In the genomic region with DNA sequence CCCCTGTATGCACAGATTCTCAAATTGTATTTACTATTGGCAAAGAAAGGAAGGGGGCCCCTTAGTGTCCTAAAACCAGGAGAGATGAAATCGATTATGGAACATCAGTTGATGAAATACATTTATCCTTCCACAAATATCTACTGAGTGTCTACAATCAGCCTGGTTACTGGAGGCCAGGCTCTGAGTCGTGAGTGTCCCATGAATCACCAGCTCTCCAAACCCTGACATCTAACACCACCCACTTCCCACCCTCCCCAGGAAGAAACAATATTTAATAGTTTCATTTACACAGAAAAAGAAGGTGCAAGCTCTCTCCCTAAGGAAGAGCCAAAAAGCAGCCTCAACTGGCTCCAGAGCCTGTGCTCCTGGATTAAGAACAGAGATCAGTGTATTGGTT, we compare ENCODE assay signal across 19 cellular contexts. TPM values are rescaled to one million over a fixed set of nuclear protein-coding genes. Genes with fewer than 3 reads are reported as not detected.
A peak's percentile ranks its signal among the peaks of the same experiment; 100 is the strongest.
DNase-seq lines count a peak whose midpoint lies in the region; ATAC-seq and TF ChIP-seq lines count a peak whose summit lies in the region.
"Had no signal": no experiment of that assay in that cellular context is flagged by ENCODE, and none has a peak within 500 bp of the region (broad histone marks: within the 10 kb centered on the region; RNA-seq: fewer than 3 reads in every experiment).

No MANE protein-coding gene starts in this region.

- no peaks in the 10 kb centered on the region for H3K36me3 Mint-ChIP-seq in activated T-cell treated with anti-CD3 and anti-CD28 coated beads, Interleukin-2, amount 50 U/mL, for 72 hours (ENCODE audit: insufficient read depth in 2 of 2)
- no peaks in the 10 kb centered on the region for H3K36me3 Mint-ChIP-seq in activated T-cell treated with anti-CD3 and anti-CD28 coated beads, Interleukin-2, amount 50 U/mL, for 4 hours (ENCODE audit: insufficient read depth)
- H3K36me3 Mint-ChIP-seq: activated naive CD8-positive, alpha-beta T cell treated with anti-CD3 and anti-CD28 coated beads, Interleukin-2, amount 10 ng/mL, durations not matched to agents 7 days and 5 days; brain had no signal

- H3K27me3 ChIP-seq in mammary epithelial cell (ENCODE audit: insufficient read depth, low read length) (no peaks in the 10 kb centered on the region), osteoblast (ENCODE audit: insufficient read depth, low read length) (no peaks in the 10 kb centered on the region)

- H3K27ac ChIP-seq in mammary epithelial cell (ENCODE audit: insufficient read depth, low read depth, low read length) (peak overlapping the region; percentile 32), osteoblast (ENCODE audit: low read depth, low read length) (no peak overlapping the region)

- H2AFZ ChIP-seq in mammary epithelial cell (ENCODE audit: low read depth, low read length) (no peak overlapping the region), osteoblast (ENCODE audit: low read length) (no peak overlapping the region)

- H3K4me1 Mint-ChIP-seq in activated T-cell treated with anti-CD3 and anti-CD28 coated beads, Interleukin-2, amount 50 U/mL, for 72 hours (ENCODE audit: low read depth): peaks cover 17% of the 10 kb centered on the region
- peaks cover 25% of the 10 kb centered on the region for H3K4me1 Mint-ChIP-seq in activated T-cell treated with anti-CD3 and anti-CD28 coated beads, Interleukin-2, amount 50 U/mL, for 4 hours (ENCODE audit: low read depth)

- H3K79me2 ChIP-seq in mammary epithelial cell (ENCODE audit: insufficient read depth, low read length) (no peaks in the 10 kb centered on the region), osteoblast (ENCODE audit: insufficient read depth, low read length) (no peaks in the 10 kb centered on the region)

- no peak overlapping the region for H3K9ac ChIP-seq in mammary epithelial cell (ENCODE audit: insufficient read depth, low read length)

- dilution Hi-C loops in mammary epithelial cell (cut with HindIII; ENCODE audit: low sequenced_read_pairs): no loop called here

- H3K36me3 ChIP-seq in mammary epithelial cell (ENCODE audit: insufficient read depth, low read length): no peaks in the 10 kb centered on the region
- H3K36me3 ChIP-seq in osteoblast (ENCODE audit: insufficient read depth, low read length): no peaks in the 10 kb centered on the region
- H3K36me3 ChIP-seq: gastrocnemius medialis, left lung had no signal

- peak overlapping the region; percentile 28 for H3K27ac Mint-ChIP-seq in activated T-cell treated with anti-CD3 and anti-CD28 coated beads, Interleukin-2, amount 50 U/mL, for 72 hours
- H3K27ac Mint-ChIP-seq: activated naive CD8-positive, alpha-beta T cell treated with anti-CD3 and anti-CD28 coated beads, Interleukin-2, amount 10 ng/mL, durations not matched to agents 7 days and 5 days had no signal

- H3K4me2 ChIP-seq in mammary epithelial cell (ENCODE audit: insufficient read depth, low read depth, low read length): peak overlapping the region; percentile 31
- H3K4me2 ChIP-seq in osteoblast (ENCODE audit: insufficient read depth, low read length): no peak overlapping the region

- no peak for ATAC-seq in activated T-cell treated with anti-CD3 and anti-CD28 coated beads, Interleukin-2, amount 50 U/mL, for 72 hours (replicated peaks in 1 of 2)
- no peak for ATAC-seq in activated T-cell treated with anti-CD3 and anti-CD28 coated beads, Interleukin-2, amount 50 U/mL, for 4 hours
- ATAC-seq: gastrocnemius medialis, left lung had no signal

- CTCF ChIA-PET in mammary epithelial cell (lab: Charles Lee; ENCODE audit: low non-redundant PET): no interaction called here

- in situ Hi-C loops in GM13977 (cut with MboI; ENCODE audit: low pct_unique_long_range_greater_than_20kb, low sequenced_read_pairs, unreplicated experiment) (no loop called here), mammary epithelial cell (cut with MboI; ENCODE audit: low sequenced_read_pairs in 2 of 2) (no loop called here)

- no peak for DNase-seq in activated T-cell treated with anti-CD3 and anti-CD28 coated beads, Interleukin-2, amount 50 U/mL, for 72 hours
- no peak for DNase-seq in activated T-cell treated with anti-CD3 and anti-CD28 coated beads, Interleukin-2, amount 50 U/mL, for 4 hours
- peak; percentile 5 for DNase-seq in GM13977 (ENCODE audit: low spot score)
- DNase-seq in mammary epithelial cell: peak; percentile 56
- DNase-seq in osteoblast (ENCODE audit: insufficient read length, low spot score, missing footprints): peak; percentile 50
- no peak for DNase-seq in NCI-H524 treated with DMSO at 0.1 percent for 48 hours (lab: John Stamatoyannopoulos, UW)
- DNase-seq in occipital lobe (lab: John Stamatoyannopoulos, UW): no peak
- DNase-seq in activated gamma-delta T cell treated with Interleukin-2 at 50 U/mL for 16 hours: no peak
- DNase-seq: ACHN; activated CD4-positive, alpha-beta T cell treated with anti-CD3 and anti-CD28 coated beads, Interleukin-2, amount 10 ng/mL, durations not matched to agents 7 days and 5 days; activated naive CD8-positive, alpha-beta T cell treated with anti-CD3 and anti-CD28 coated beads, Interleukin-2, amount 10 ng/mL, durations not matched to agents 7 days and 5 days; activated T-cell treated with anti-CD3 and anti-CD28 coated beads, Interleukin-2, amount 50 U/mL, for 48 hours; cortex of kidney; DND-41; gastrocnemius medialis; KBM-7; left lung; NCI-H1930 had no signal

- peaks cover 10% of the 10 kb centered on the region for H3K27me3 Mint-ChIP-seq in activated T-cell treated with anti-CD3 and anti-CD28 coated beads, Interleukin-2, amount 50 U/mL, for 72 hours (ENCODE audit: low read depth)
- peaks cover 6% of the 10 kb centered on the region for H3K27me3 Mint-ChIP-seq in activated T-cell treated with anti-CD3 and anti-CD28 coated beads, Interleukin-2, amount 50 U/mL, for 4 hours (ENCODE audit: low read depth)

- H3K9me3 ChIP-seq in mammary epithelial cell (replicated peaks; ENCODE audit: insufficient read depth, low read length): no peaks in the 10 kb centered on the region
- no peaks in the 10 kb centered on the region for H3K9me3 ChIP-seq in osteoblast (ENCODE audit: low read depth, low read length)
- H3K9me3 ChIP-seq: gastrocnemius medialis, left lung had no signal

- H3K4me3 ChIP-seq in mammary epithelial cell (replicated peaks in 1 of 3; ENCODE audit: insufficient read depth in 1 of 3, low read depth in 2 of 3, low read length in 3 of 3) (no peak overlapping the region), osteoblast (ENCODE audit: insufficient read depth, low read length) (no peak overlapping the region)
- H3K4me3 ChIP-seq: gastrocnemius medialis had no signal

- H3K4me3 Mint-ChIP-seq in activated T-cell treated with anti-CD3 and anti-CD28 coated beads, Interleukin-2, amount 50 U/mL, for 72 hours: no peak overlapping the region
- H3K4me3 Mint-ChIP-seq in activated T-cell treated with anti-CD3 and anti-CD28 coated beads, Interleukin-2, amount 50 U/mL, for 4 hours: no peak overlapping the region
- H3K4me3 Mint-ChIP-seq: activated CD4-positive, alpha-beta T cell treated with anti-CD3 and anti-CD28 coated beads, Interleukin-2, amount 10 ng/mL, durations not matched to agents 7 days and 5 days; activated naive CD8-positive, alpha-beta T cell treated with anti-CD3 and anti-CD28 coated beads, Interleukin-2, amount 10 ng/mL, durations not matched to agents 7 days and 5 days; brain had no signal

- H3K4me1 ChIP-seq in mammary epithelial cell (ENCODE audit: insufficient read depth, low read length) (peaks cover 32% of the 10 kb centered on the region), osteoblast (ENCODE audit: insufficient read depth, low read length) (peaks cover 5% of the 10 kb centered on the region)

- intact Hi-C loops in mammary epithelial cell (cut with micrococcal nuclease): loop anchor here (2.0 kb wide), 1 partner anchor 47 kb away; no protein-coding TSS in a partner anchor

- WGBS in mammary epithelial cell (ENCODE audit: low coverage, missing lambda C conversion rate): 13% methylated on average over 2 of the region's 2 CpGs

- H4K20me1 ChIP-seq in mammary epithelial cell (ENCODE audit: insufficient read depth, low read length): no peaks in the 10 kb centered on the region
- H4K20me1 ChIP-seq in osteoblast (ENCODE audit: insufficient read depth, low read length): no peaks in the 10 kb centered on the region

- BruUV-seq in mammary epithelial cell (replicated peaks; lab: Mats Ljungman, UMichigan): no TSS peak

- H3K9me3 Mint-ChIP-seq in activated T-cell treated with anti-CD3 and anti-CD28 coated beads, Interleukin-2, amount 50 U/mL, for 72 hours: no peaks in the 10 kb centered on the region
- no peaks in the 10 kb centered on the region for H3K9me3 Mint-ChIP-seq in activated T-cell treated with anti-CD3 and anti-CD28 coated beads, Interleukin-2, amount 50 U/mL, for 4 hours
- H3K9me3 Mint-ChIP-seq: activated CD4-positive, alpha-beta T cell treated with anti-CD3 and anti-CD28 coated beads, Interleukin-2, amount 10 ng/mL, durations not matched to agents 7 days and 5 days; activated naive CD8-positive, alpha-beta T cell treated with anti-CD3 and anti-CD28 coated beads, Interleukin-2, amount 10 ng/mL, durations not matched to agents 7 days and 5 days had no signal

- TF ChIP-seq CTCF in GM13977 (IDR thresholded peaks at IDR 0.05; ENCODE audit: extremely low read depth, insufficient read depth, missing control alignments): no peak
- no peak for TF ChIP-seq CTCF in mammary epithelial cell (conservative IDR thresholded peaks at IDR 0.05 in 1 of 2, IDR thresholded peaks at IDR 0.05 in 1 of 2; ENCODE audit: extremely low read depth in 1 of 2, insufficient read depth in 1 of 2, low read depth in 1 of 2, low read length in 2 of 2)
- TF ChIP-seq CTCF in osteoblast (IDR thresholded peaks at IDR 0.05; ENCODE audit: extremely low read depth, low read depth, low read length): no peak

RNA-seq across cellular contexts. Expression of a gene that starts 25.2 kb away (rescaled TPM):
- 1 to 10 TPM; 7.3 to 8.2 TPM for total RNA-seq in activated T-cell treated with anti-CD3 and anti-CD28 coated beads, Interleukin-2, amount 50 U/mL, for 72 hours
- 10 to 100 TPM in 2 of 3 donors, 1 to 10 TPM in 1; 8.0 to 19.8 (median 11.8) TPM for total RNA-seq in activated T-cell treated with anti-CD3 and anti-CD28 coated beads, Interleukin-2, amount 50 U/mL, for 4 hours
- total RNA-seq in mammary epithelial cell: 10 to 100 TPM; 49.9 to 78.5 TPM
- polyA plus RNA-seq in mammary epithelial cell: 31.5 TPM
- 18.8 TPM for polyA minus RNA-seq in mammary epithelial cell
- 39.5 and 55.7 TPM in 2 replicates for total RNA-seq in osteoblast
- total RNA-seq in occipital lobe: 85.5 TPM

Comparison
In these comparisons a context has a peak if more than half of its experiments do, and no peak if none do; other contexts are left out.
1. DNase-seq: peak in GM13977 (single experiment), mammary epithelial cell (single experiment) and osteoblast (single experiment); none in activated T-cell treated with anti-CD3 and anti-CD28 coated beads, Interleukin-2, amount 50 U/mL, for 72 hours (0 of 2), activated T-cell treated with anti-CD3 and anti-CD28 coated beads, Interleukin-2, amount 50 U/mL, for 4 hours (single experiment), NCI-H524 treated with DMSO at 0.1 percent for 48 hours (single experiment), occipital lobe (single experiment) and activated gamma-delta T cell treated with Interleukin-2 at 50 U/mL for 16 hours (single experiment).